ENCODE assay signal across 18 cellular contexts in genomic region chr17:81561494-81561885, GRCh38. TPM values are rescaled to one million over a fixed set of nuclear protein-coding genes. Genes with fewer than 3 reads are reported as not detected.
DNase-seq lines count a peak whose midpoint lies in the region; ATAC-seq, FAIRE-seq and TF ChIP-seq lines count a peak whose summit lies in the region.
"Had no signal": no experiment of that assay in that cellular context is flagged by ENCODE, and none has a peak within 500 bp of the region (broad histone marks: within the 10 kb centered on the region; RNA-seq: fewer than 3 reads in every experiment).

No MANE protein-coding gene starts in this region.

- H3K36me3 Mint-ChIP-seq in CD14-positive monocyte, result peaks cover 41 to 66% of the 10 kb centered on the region in 2 donors
- H3K36me3 Mint-ChIP-seq in activated naive CD8-positive, alpha-beta T cell treated with anti-CD3 and anti-CD28 coated beads, Interleukin-2, amount 50 U/mL, for 24 hours (ENCODE audit: low read depth), result peaks cover 37% of the 10 kb centered on the region

- H3K4me1 ChIP-seq in mesenchymal stem cell (ENCODE audit: control insufficient read depth, insufficient read depth, low read depth, low read length) (peaks cover 34% of the 10 kb centered on the region), kidney (ENCODE audit: control insufficient read depth in 1 of 2, insufficient read depth in 1 of 2, low read depth in 1 of 2, low read length in 2 of 2) (peaks cover 4 to 6% of the 10 kb centered on the region in 2 donors)
- H3K4me1 ChIP-seq: BE2C had no signal

- H3K27ac ChIP-seq in mesenchymal stem cell (ENCODE audit: low read length, poor library complexity, severe bottlenecking), result peak overlapping the region; percentile 37
- H3K27ac ChIP-seq in kidney (ENCODE audit: low read depth in 2 of 2, low read length in 2 of 2), result no peak overlapping the region
- H3K27ac ChIP-seq: suprapubic skin had no signal

- WGBS in mesenchymal stem cell, result 75% methylated on average over 2 of the region's 4 CpGs

- no peak overlapping the region for H3K4me2 ChIP-seq in mesenchymal stem cell (ENCODE audit: low read length, poor library complexity, severe bottlenecking)

- no peak overlapping the region for H3K14ac ChIP-seq in mesenchymal stem cell (ENCODE audit: low read length in 2 of 2)

- H3K4me3 Mint-ChIP-seq in CD14-positive monocyte, result peak overlapping the region; percentile 70 to 91
- H3K4me3 Mint-ChIP-seq in activated naive CD8-positive, alpha-beta T cell treated with anti-CD3 and anti-CD28 coated beads, Interleukin-2, amount 50 U/mL, for 24 hours, result no peak overlapping the region
- H3K4me3 Mint-ChIP-seq: activated naive CD4-positive, alpha-beta T cell treated with anti-CD3 and anti-CD28 coated beads, Interleukin-2, amount 50 U/mL, for 24 hours; WTC11 had no signal

- peaks cover 91% of the 10 kb centered on the region for H3K4me1 Mint-ChIP-seq in CD14-positive monocyte
- H3K4me1 Mint-ChIP-seq in activated naive CD8-positive, alpha-beta T cell treated with anti-CD3 and anti-CD28 coated beads, Interleukin-2, amount 50 U/mL, for 24 hours, result peaks cover 9% of the 10 kb centered on the region
- H3K4me1 Mint-ChIP-seq: WTC11 had no signal

- FAIRE-seq in kidney (lab: Jason Lieb, UNC), result no peak

- no peak for ATAC-seq in activated naive CD8-positive, alpha-beta T cell treated with anti-CD3 and anti-CD28 coated beads, Interleukin-2, amount 50 U/mL, for 24 hours
- ATAC-seq: heart right ventricle, WTC11 had no signal

- H3K27ac Mint-ChIP-seq in CD14-positive monocyte, result peak overlapping the region; percentile 94 to 99 (median 98)
- H3K27ac Mint-ChIP-seq in activated naive CD8-positive, alpha-beta T cell treated with anti-CD3 and anti-CD28 coated beads, Interleukin-2, amount 50 U/mL, for 24 hours, result peak overlapping the region; percentile 17
- H3K27ac Mint-ChIP-seq: activated naive CD4-positive, alpha-beta T cell treated with anti-CD3 and anti-CD28 coated beads, Interleukin-2, amount 50 U/mL, for 24 hours; WTC11 had no signal

- H3K9me3 ChIP-seq in mesenchymal stem cell (ENCODE audit: control insufficient read depth, low read length) (no peaks in the 10 kb centered on the region), kidney (ENCODE audit: control insufficient read depth in 1 of 2, low read length in 2 of 2) (no peaks in the 10 kb centered on the region)
- H3K9me3 ChIP-seq: BE2C, heart right ventricle, suprapubic skin had no signal

- no peak overlapping the region for H4K8ac ChIP-seq in mesenchymal stem cell (ENCODE audit: low read length)

- peaks cover 0 to 3% (median 0%) of the 10 kb centered on the region in 7 donors for H3K9me3 Mint-ChIP-seq in CD14-positive monocyte
- H3K9me3 Mint-ChIP-seq in activated naive CD8-positive, alpha-beta T cell treated with anti-CD3 and anti-CD28 coated beads, Interleukin-2, amount 50 U/mL, for 24 hours, result no peaks in the 10 kb centered on the region
- H3K9me3 Mint-ChIP-seq: activated naive CD4-positive, alpha-beta T cell treated with anti-CD3 and anti-CD28 coated beads, Interleukin-2, amount 50 U/mL, for 24 hours; WTC11 had no signal

- H3K18ac ChIP-seq in mesenchymal stem cell (ENCODE audit: low read depth in 1 of 2, low read length in 2 of 2), result no peak overlapping the region

- H3K4ac ChIP-seq in mesenchymal stem cell (ENCODE audit: low read depth in 1 of 2, low read length in 2 of 2), result no peak overlapping the region

- TF ChIP-seq CTCF in CD14-positive monocyte (IDR thresholded peaks at IDR 0.05) (no peak), kidney (IDR thresholded peaks at IDR 0.05; ENCODE audit: borderline replicate concordance, extremely low read depth, insufficient read depth) (no peak)

- peaks cover 0 to 2% (median 0%) of the 10 kb centered on the region in 3 donors for H3K27me3 Mint-ChIP-seq in CD14-positive monocyte (ENCODE audit: low read depth in 3 of 3)
- H3K27me3 Mint-ChIP-seq in activated naive CD8-positive, alpha-beta T cell treated with anti-CD3 and anti-CD28 coated beads, Interleukin-2, amount 50 U/mL, for 24 hours, result no peaks in the 10 kb centered on the region
- H3K27me3 Mint-ChIP-seq: activated naive CD4-positive, alpha-beta T cell treated with anti-CD3 and anti-CD28 coated beads, Interleukin-2, amount 50 U/mL, for 24 hours had no signal

- DNase-seq in CD14-positive monocyte (ENCODE audit: low spot score) (no peak), M059J (ENCODE audit: low read depth) (peak; percentile 68), mesenchymal stem cell (peak; percentile 57), globus pallidus (ENCODE audit: low spot score) (no peak), NCI-H2227 (lab: John Stamatoyannopoulos, UW; ENCODE audit: unreplicated experiment) (no peak), kidney (no peak)
- DNase-seq in activated naive CD8-positive, alpha-beta T cell treated with anti-CD3 and anti-CD28 coated beads, Interleukin-2, amount 50 U/mL, for 24 hours, result no peak
- no peak for DNase-seq in activated CD4-positive, CD25-positive, alpha-beta regulatory T cell (lab: John Stamatoyannopoulos, UW)
- DNase-seq: BE2C; DMS79; heart right ventricle; kidney glomerular epithelial cell; NCI-H2171 treated with DMSO at 0.1 percent for 48 hours; stimulated activated CD4-positive, alpha-beta T cell treated with anti-CD3 and anti-CD28 coated beads, Interleukin-15, amount 100 ng/mL, for 24 hours; SW 1271 had no signal

- H2AFZ ChIP-seq in mesenchymal stem cell (ENCODE audit: low read depth, low read length), result no peak overlapping the region

- H2BK120ac ChIP-seq in mesenchymal stem cell (ENCODE audit: low read depth, low read length), result no peak overlapping the region

- intact Hi-C loops in CD14-positive monocyte (cut with micrococcal nuclease) (loop anchor here in 1 of 2 donors (2.0 kb wide), 1 partner anchor 47 kb away; no protein-coding TSS in a partner anchor), kidney (cut with DNase I) (no loop called here)

- H3K27me3 ChIP-seq in mesenchymal stem cell (ENCODE audit: control insufficient read depth in 1 of 2, insufficient read depth in 1 of 2, low read length in 2 of 2), result no peaks in the 10 kb centered on the region
- H3K27me3 ChIP-seq: BE2C, heart right ventricle, suprapubic skin had no signal

- peak overlapping the region; percentile 49 for H2AK5ac ChIP-seq in mesenchymal stem cell (ENCODE audit: low read length, severe bottlenecking)

- no peak overlapping the region for H4K91ac ChIP-seq in mesenchymal stem cell (ENCODE audit: low read length)

- no peak overlapping the region for H3K4me3 ChIP-seq in mesenchymal stem cell (ENCODE audit: insufficient read depth in 1 of 2, low read depth in 1 of 2, low read length in 2 of 2)
- H3K4me3 ChIP-seq in kidney (ENCODE audit: low read length in 2 of 2), result no peak overlapping the region
- H3K4me3 ChIP-seq: heart right ventricle, suprapubic skin had no signal

- no peak overlapping the region for H3K23ac ChIP-seq in mesenchymal stem cell (ENCODE audit: low read length in 2 of 2)

- H3K9ac ChIP-seq in mesenchymal stem cell (ENCODE audit: low read length), result peak overlapping the region; percentile 69
- no peak overlapping the region for H3K9ac ChIP-seq in kidney (ENCODE audit: low read length in 2 of 2)

- H3K79me1 ChIP-seq in mesenchymal stem cell (replicated peaks; ENCODE audit: low read length, poor library complexity, severe bottlenecking), result peaks cover 21% of the 10 kb centered on the region

- H3K36me3 ChIP-seq in mesenchymal stem cell (ENCODE audit: control insufficient read depth in 1 of 2, insufficient read depth in 2 of 2, low read depth in 1 of 2, low read length in 2 of 2) (peaks cover 67 to 83% of the 10 kb centered on the region in 2 experiments), kidney (ENCODE audit: control insufficient read depth in 1 of 2, insufficient read depth in 2 of 2, low read length in 2 of 2) (peaks cover 23 to 56% of the 10 kb centered on the region in 2 donors)

- no peak overlapping the region for H2BK15ac ChIP-seq in mesenchymal stem cell (ENCODE audit: low read depth, poor library complexity, severe bottlenecking)

- no peak overlapping the region for H2BK12ac ChIP-seq in mesenchymal stem cell (ENCODE audit: low read length in 2 of 2)

- no peak overlapping the region for H2BK5ac ChIP-seq in mesenchymal stem cell (ENCODE audit: low read depth, low read length, poor library complexity, severe bottlenecking)

RNA-seq across cellular contexts. Expression of gene FAAP100, which starts 9.3 kb away (rescaled TPM):
- 10 to 100 TPM; 10.3 to 13.9 TPM for polyA plus RNA-seq in CD14-positive monocyte
- total RNA-seq in M059J (2014; rRNA removed; shearing (Covaris generic)), result 8.0 and 18.0 TPM in 2 replicates
- 10.1 TPM for polyA plus RNA-seq in mesenchymal stem cell (2013, experiment 1 of 2)
- 10.3 TPM for polyA plus RNA-seq in mesenchymal stem cell (2013, experiment 2 of 2)
- total RNA-seq in kidney, result 28.6 TPM
- polyA plus RNA-seq in kidney (ENCODE audit: insufficient read depth, low read depth, low replicate concordance), result 13.2 TPM

RNA-seq across cellular contexts. Expression of gene FSCN2, which starts 33.3 kb away (rescaled TPM):
- polyA plus RNA-seq in CD14-positive monocyte, result not detected
- 0.69 TPM in 1 of 2 replicates, not detected in the other for total RNA-seq in M059J (2014; rRNA removed; shearing (Covaris generic))
- polyA plus RNA-seq in mesenchymal stem cell (2013, experiment 1 of 2), result 0.23 TPM
- 0.15 TPM for polyA plus RNA-seq in mesenchymal stem cell (2013, experiment 2 of 2)
- 3.8 TPM for total RNA-seq in kidney
- polyA plus RNA-seq in kidney (ENCODE audit: insufficient read depth, low read depth, low replicate concordance), result 0.26 TPM

RNA-seq across cellular contexts. Expression of gene ACTG1, which starts 48.9 kb away (rescaled TPM):
- 1,000 to 10,000 TPM; 1,133 to 1,620 TPM for polyA plus RNA-seq in CD14-positive monocyte
- 3,948 and 4,109 TPM in 2 replicates for total RNA-seq in M059J (2014; rRNA removed; shearing (Covaris generic))
- polyA plus RNA-seq in mesenchymal stem cell (2013, experiment 1 of 2), result 7,126 TPM
- 6,723 TPM for polyA plus RNA-seq in mesenchymal stem cell (2013, experiment 2 of 2)
- 2,632 TPM for total RNA-seq in kidney
- 1,350 TPM for polyA plus RNA-seq in kidney (ENCODE audit: insufficient read depth, low read depth, low replicate concordance)

Comparison
In these comparisons a context has a peak if more than half of its experiments do, and no peak if none do; other contexts are left out.
1. DNase-seq: peak in M059J (single experiment) and mesenchymal stem cell (single experiment); none in CD14-positive monocyte (single experiment), activated naive CD8-positive, alpha-beta T cell treated with anti-CD3 and anti-CD28 coated beads, Interleukin-2, amount 50 U/mL, for 24 hours (single experiment), activated CD4-positive, CD25-positive, alpha-beta regulatory T cell (0 of 4), globus pallidus (single experiment), NCI-H2227 (single experiment) and kidney (single experiment).